In the genomic region with DNA sequence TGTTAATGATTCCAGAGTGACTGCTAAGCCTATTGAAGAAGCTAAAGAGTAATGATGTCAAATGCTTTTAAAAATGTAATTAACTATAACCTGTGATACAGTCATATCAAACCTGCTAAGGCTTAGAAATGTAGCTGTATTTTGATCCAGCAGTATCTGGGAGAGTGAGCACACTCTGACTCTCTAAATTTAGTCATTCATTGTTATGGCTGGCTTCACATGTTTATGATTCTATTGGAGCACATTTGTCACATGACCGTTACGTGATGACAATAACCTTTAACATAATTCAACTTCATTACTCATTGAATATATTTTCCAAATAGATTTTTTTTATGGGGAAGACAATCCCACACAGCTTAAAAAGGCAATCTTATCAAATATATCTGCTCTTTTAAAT, we compare ENCODE assay signal across 22 cellular contexts.
DNase-seq lines count a peak whose midpoint lies in the region; ATAC-seq and TF ChIP-seq lines count a peak whose summit lies in the region.
"Had no signal": no experiment of that assay in that cellular context is flagged by ENCODE, and none has a peak within 500 bp of the region (broad histone marks: within the 10 kb centered on the region; RNA-seq: fewer than 3 reads in every experiment).

No MANE protein-coding gene starts in this region.

- in situ Hi-C loops in GM23248 (cut with MboI): no loop called here

- H3K4me1 ChIP-seq in GM23248 (ENCODE audit: insufficient read depth) (peaks cover 14% of the 10 kb centered on the region), aorta (ENCODE audit: control insufficient read depth in 1 of 2, insufficient read depth in 2 of 2, low read length in 2 of 2) (peaks cover 2 to 10% of the 10 kb centered on the region in 2 donors)
- H3K4me1 ChIP-seq: BLaER1, HAP-1 had no signal

- H3K79me2 ChIP-seq in GM23248 (ENCODE audit: insufficient read depth): no peaks in the 10 kb centered on the region

- no peaks in the 10 kb centered on the region; the same call in 1 of the 2 replicates for H3K9me2 ChIP-seq in GM23248 (ENCODE audit: insufficient read depth)

- DNase-seq in GM23248 (peak; percentile 16), M059J (ENCODE audit: low read depth) (peak; percentile 4), epithelial cell of esophagus (ENCODE audit: low read depth) (peak; percentile 34), kidney tubule cell (ENCODE audit: low spot score) (peak; percentile 41), GF-D8 (lab: John Stamatoyannopoulos, UW) (no peak), aorta (no peak), foreskin fibroblast (no peak)
- DNase-seq: CD4-positive, CD25-positive, alpha-beta regulatory T cell; GOT3; KBM-7; NCI-H1092; NCI-H1417 treated with DMSO at 0.1 percent for 48 hours; NCI-H187; NCI-H2081 treated with DMSO at 0.1 percent for 48 hours; NCI-H524; NCI-H82; NK-92 treated with Interleukin-12 subunit alpha and Interleukin-12 subunit beta, amount 100 ng/mL, for 24 hours; SHP77 treated with DMSO at 0.1 percent for 48 hours; T-helper 1 cell had no signal

- no peak for ATAC-seq in aorta (ENCODE audit: low FRiP score)

- H3K4me3 ChIP-seq in GM23248 (no peak overlapping the region), epithelial cell of esophagus (ENCODE audit: low read length) (no peak overlapping the region), aorta (ENCODE audit: low read length in 2 of 2) (no peak overlapping the region), foreskin fibroblast (ENCODE audit: low read depth in 1 of 2, low read length in 2 of 2) (no peak overlapping the region)
- H3K4me3 ChIP-seq: BLaER1, HAP-1 had no signal

- intact Hi-C loops in aorta (cut with DNase I): no loop called here

- H3K36me3 ChIP-seq in GM23248 (ENCODE audit: low read depth) (no peaks in the 10 kb centered on the region), aorta (ENCODE audit: control insufficient read depth in 1 of 2, insufficient read depth in 2 of 2, low read length in 1 of 2) (no peaks in the 10 kb centered on the region)
- H3K36me3 ChIP-seq: BLaER1, HAP-1 had no signal

- H3K27ac ChIP-seq in GM23248: no peak overlapping the region
- no peak overlapping the region for H3K27ac ChIP-seq in aorta (ENCODE audit: low read depth in 1 of 2, low read length in 2 of 2)
- H3K27ac ChIP-seq: BLaER1, RWPE1 had no signal

- H3K27me3 ChIP-seq in GM23248 (replicated peaks; ENCODE audit: insufficient read depth) (no peaks in the 10 kb centered on the region), aorta (ENCODE audit: control insufficient read depth in 1 of 2, insufficient read depth in 2 of 2, low read length in 1 of 2) (no peaks in the 10 kb centered on the region)
- H3K27me3 ChIP-seq: BLaER1 had no signal

- no peaks in the 10 kb centered on the region for H4K20me1 ChIP-seq in GM23248 (ENCODE audit: insufficient read depth)
- H4K20me1 ChIP-seq: BLaER1 had no signal

- H3K9ac ChIP-seq in GM23248: no peak overlapping the region
- H3K9ac ChIP-seq: BLaER1 had no signal

- H3F3A ChIP-seq in GM23248 (ENCODE audit: insufficient read depth): peaks cover 14% of the 10 kb centered on the region; the same call in 1 of the 2 replicates

- H3K4me2 ChIP-seq in GM23248 (ENCODE audit: unreplicated experiment): no peak overlapping the region
- H3K4me2 ChIP-seq: BLaER1 had no signal

- no peak for TF ChIP-seq CTCF in epithelial cell of esophagus (IDR thresholded peaks at IDR 0.05; ENCODE audit: insufficient read depth, low read depth, low read length, missing control alignments)
- no peak for TF ChIP-seq CTCF in foreskin fibroblast (IDR thresholded peaks at IDR 0.05; ENCODE audit: low read depth, low read length)

- WGBS in GM23248 (ENCODE audit: low coverage in 1 of 2, low lambda C conversion rate in 2 of 2, missing lambda C conversion rate in 2 of 2), 2 experiments: 93 to 100% methylated on average over 2 of the region's 2 CpGs
- 34 to 36% methylated on average over 2 of the region's 2 CpGs for WGBS in aorta, 2 donors

- H2AFZ ChIP-seq in GM23248: no peak overlapping the region

- no peaks in the 10 kb centered on the region for H3K9me3 ChIP-seq in GM23248 (ENCODE audit: low read depth)
- H3K9me3 ChIP-seq in aorta (ENCODE audit: control insufficient read depth, low read length): no peaks in the 10 kb centered on the region
- H3K9me3 ChIP-seq: HAP-1 had no signal

Comparison
In these comparisons a context has a peak if more than half of its experiments do, and no peak if none do; other contexts are left out.
1. DNase-seq: peak in GM23248 (single experiment), M059J (single experiment), epithelial cell of esophagus (single experiment) and kidney tubule cell (single experiment); none in GF-D8 (single experiment), aorta (0 of 2) and foreskin fibroblast (0 of 2).